ENCODE assay signal across 8 cellular contexts in the genomic region with DNA sequence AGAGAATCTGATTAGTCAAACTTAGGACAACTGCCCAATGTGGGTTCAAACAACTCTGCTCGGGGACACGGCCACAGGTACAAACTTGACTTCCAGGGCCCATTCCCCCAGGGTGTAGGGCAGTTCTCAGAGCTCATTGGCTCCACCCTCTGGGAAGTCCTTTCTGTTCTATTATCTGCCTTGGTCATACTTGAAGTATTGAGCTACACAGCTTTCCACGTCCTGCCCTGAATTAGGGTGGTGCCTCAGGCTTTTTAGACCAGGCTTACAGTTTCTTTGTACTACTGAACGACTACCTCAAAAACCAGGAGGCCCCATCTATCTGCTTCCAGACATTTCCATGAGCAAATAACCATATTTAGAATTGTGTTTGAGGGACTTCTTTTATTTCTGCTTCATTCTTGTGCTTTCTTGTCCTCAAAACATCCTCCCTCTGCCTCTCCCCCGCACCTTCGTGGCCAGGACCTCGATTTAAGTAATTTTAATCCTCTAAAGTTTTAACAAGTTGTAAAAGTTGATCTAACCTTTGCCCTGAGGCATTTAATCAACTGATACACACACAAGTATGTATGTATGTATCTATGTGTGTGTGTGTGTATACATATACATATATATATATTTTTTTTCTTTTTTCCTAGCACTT.
DNase-seq lines count a peak whose midpoint lies in the region; ATAC-seq and TF ChIP-seq lines count a peak whose summit lies in the region.

No MANE protein-coding gene starts in this region.

- peak; percentile 65 for ATAC-seq in DND-41 (ENCODE audit: insufficient read depth, low read depth)
- ATAC-seq in GM21717 (IDR thresholded peaks at IDR 0.05; ENCODE audit: unreplicated experiment) = peak; percentile 72
- ATAC-seq in stimulated activated memory B cell treated with anti-CD40 and anti-IgM and Interleukin-4, amounts not matched to agents 10 μg/mL and 1 μg/mL and 100 μg/mL, for 72 hours = peak; percentile 89

- H3K36me3 ChIP-seq in DND-41 (ENCODE audit: insufficient read depth, low read length) (no peaks in the 10 kb centered on the region), Karpas-422 (ENCODE audit: insufficient read depth, low read length) (no peaks in the 10 kb centered on the region), left ventricle myocardium inferior (no peaks in the 10 kb centered on the region)

- H4K20me1 ChIP-seq in DND-41 (ENCODE audit: insufficient read depth, low read length) (no peaks in the 10 kb centered on the region), Karpas-422 (ENCODE audit: insufficient read depth, low read depth, low read length) (no peaks in the 10 kb centered on the region)

- H3K4me1 ChIP-seq in DND-41 (ENCODE audit: insufficient read depth, low read length) (peaks cover 59% of the 10 kb centered on the region), Karpas-422 (ENCODE audit: low read length) (peaks cover 28% of the 10 kb centered on the region), left ventricle myocardium inferior (peaks cover 10% of the 10 kb centered on the region)

- DNase-seq in DND-41 = peak; percentile 62
- peak; percentile 64 for DNase-seq in Karpas-422
- peak; percentile 52 for DNase-seq in activated T-cell treated with anti-CD3 and anti-CD28 coated beads, Interleukin-2, amount 50 U/mL, for 1 hour
- no peak for DNase-seq in left ventricle myocardium inferior
- DNase-seq in dedifferentiated amniotic fluid mesenchymal stem cell (ENCODE audit: extremely low spot score) = no peak
- DNase-seq in osteocyte (ENCODE audit: extremely low spot score, unreplicated experiment) = no peak

- intact Hi-C loops in left ventricle myocardium inferior (cut with micrococcal nuclease) = no loop called here

- peak overlapping the region; percentile 47 for H3K9ac ChIP-seq in DND-41 (ENCODE audit: low read depth, low read length)
- no peak overlapping the region for H3K9ac ChIP-seq in Karpas-422 (ENCODE audit: low read length)

- H3K9me3 Mint-ChIP-seq in stimulated activated memory B cell treated with anti-CD40 and anti-IgM and Interleukin-4, amounts not matched to agents 10 μg/mL and 1 μg/mL and 100 μg/mL, for 72 hours = peaks cover 11% of the 10 kb centered on the region
- H3K9me3 Mint-ChIP-seq in osteocyte (ENCODE audit: unreplicated experiment) = no peaks in the 10 kb centered on the region

- H3K27ac Mint-ChIP-seq in stimulated activated memory B cell treated with anti-CD40 and anti-IgM and Interleukin-4, amounts not matched to agents 10 μg/mL and 1 μg/mL and 100 μg/mL, for 72 hours = peak overlapping the region; percentile 99
- no peak overlapping the region for H3K27ac Mint-ChIP-seq in osteocyte (ENCODE audit: unreplicated experiment)

- TF ChIP-seq CTCF in DND-41 (IDR thresholded peaks at IDR 0.05; ENCODE audit: borderline replicate concordance, extremely low read depth, low read length, poor library complexity, severe bottlenecking) (peak; percentile 34), left ventricle myocardium inferior (IDR thresholded peaks at IDR 0.05; ENCODE audit: borderline replicate concordance) (no peak), osteocyte (IDR thresholded peaks at IDR 0.05) (no peak)

- peaks cover 25% of the 10 kb centered on the region for H3K36me3 Mint-ChIP-seq in stimulated activated memory B cell treated with anti-CD40 and anti-IgM and Interleukin-4, amounts not matched to agents 10 μg/mL and 1 μg/mL and 100 μg/mL, for 72 hours
- H3K36me3 Mint-ChIP-seq in osteocyte (ENCODE audit: unreplicated experiment) = no peaks in the 10 kb centered on the region

- H3K9me3 ChIP-seq in DND-41 (ENCODE audit: insufficient read depth, low read length, severe bottlenecking) (no peaks in the 10 kb centered on the region), Karpas-422 (ENCODE audit: low read length) (no peaks in the 10 kb centered on the region), left ventricle myocardium inferior (replicated peaks) (no peaks in the 10 kb centered on the region)

- peaks cover 57% of the 10 kb centered on the region for H3K4me1 Mint-ChIP-seq in stimulated activated memory B cell treated with anti-CD40 and anti-IgM and Interleukin-4, amounts not matched to agents 10 μg/mL and 1 μg/mL and 100 μg/mL, for 72 hours
- peaks cover 3% of the 10 kb centered on the region for H3K4me1 Mint-ChIP-seq in osteocyte (ENCODE audit: unreplicated experiment)

- H3K27me3 ChIP-seq in DND-41 (ENCODE audit: insufficient read depth, low read length, poor library complexity) = no peaks in the 10 kb centered on the region
- H3K27me3 ChIP-seq in Karpas-422 (ENCODE audit: low read length) = no peaks in the 10 kb centered on the region
- peaks cover 6% of the 10 kb centered on the region for H3K27me3 ChIP-seq in left ventricle myocardium inferior (ENCODE audit: low read depth)

- H3K79me2 ChIP-seq in DND-41 (ENCODE audit: insufficient read depth, low read length) (no peaks in the 10 kb centered on the region), Karpas-422 (ENCODE audit: low read length) (no peaks in the 10 kb centered on the region)

- H3K4me3 ChIP-seq in DND-41 (ENCODE audit: low read depth in 1 of 2, low read length in 2 of 2) (peak overlapping the region in 1 of 2 experiments; percentile 46; a peak in 2 of 4 replicates), Karpas-422 (ENCODE audit: low read length) (peak overlapping the region; percentile 10; the same call in 1 of the 2 replicates), left ventricle myocardium inferior (no peak overlapping the region)

- H3K27me3 Mint-ChIP-seq in stimulated activated memory B cell treated with anti-CD40 and anti-IgM and Interleukin-4, amounts not matched to agents 10 μg/mL and 1 μg/mL and 100 μg/mL, for 72 hours = no peaks in the 10 kb centered on the region
- H3K27me3 Mint-ChIP-seq in osteocyte (ENCODE audit: unreplicated experiment) = no peaks in the 10 kb centered on the region

- H2AFZ ChIP-seq in DND-41 (ENCODE audit: low read depth, low read length) (peak overlapping the region; percentile 65), Karpas-422 (ENCODE audit: low read length) (peak overlapping the region; percentile 55)

- H3K27ac ChIP-seq in DND-41 (ENCODE audit: low read length) = peak overlapping the region; percentile 90
- no peak overlapping the region for H3K27ac ChIP-seq in Karpas-422 (ENCODE audit: low read length)
- H3K27ac ChIP-seq in left ventricle myocardium inferior (replicated peaks) = peak overlapping the region; percentile 78

- H3K9me2 ChIP-seq in Karpas-422 (replicated peaks; ENCODE audit: insufficient read depth, low read length) = no peaks in the 10 kb centered on the region

- peak overlapping the region; percentile 60 for H3K4me3 Mint-ChIP-seq in stimulated activated memory B cell treated with anti-CD40 and anti-IgM and Interleukin-4, amounts not matched to agents 10 μg/mL and 1 μg/mL and 100 μg/mL, for 72 hours
- no peak overlapping the region for H3K4me3 Mint-ChIP-seq in osteocyte (ENCODE audit: unreplicated experiment)

- H3K4me2 ChIP-seq in DND-41 (ENCODE audit: insufficient read depth, low read length) (peak overlapping the region; percentile 68), Karpas-422 (ENCODE audit: low read depth, low read length, poor library complexity, severe bottlenecking) (peak overlapping the region; percentile 50)

Comparison
In these comparisons a context has a peak if more than half of its experiments do, and no peak if none do; other contexts are left out.
1. DNase-seq: peak in DND-41 (single experiment), Karpas-422 (single experiment) and activated T-cell treated with anti-CD3 and anti-CD28 coated beads, Interleukin-2, amount 50 U/mL, for 1 hour (single experiment); none in left ventricle myocardium inferior (single experiment), dedifferentiated amniotic fluid mesenchymal stem cell (single experiment) and osteocyte (single experiment).
2. Peak in every context shown above with its lines, with median percentiles within 50 percentile points of each other: ATAC-seq.